Comparison of ENCODE assay signal across 8 cellular contexts in genomic region chr18:79951545-79952456, GRCh38. TPM values are rescaled to one million over a fixed set of nuclear protein-coding genes. Genes with fewer than 3 reads are reported as not detected.
DNase-seq lines count a peak whose midpoint lies in the region; ATAC-seq and TF ChIP-seq lines count a peak whose summit lies in the region.

Gene SLC66A2 (minus strand): TSS chr18:79951653. CDS start chr18:79950926, 727 bp downstream.

- POLR2A ChIA-PET in HEK293T (lab: Yijun Ruan, JAX) = interaction anchor here (0.6 to 1.7 kb wide), 3 partner anchors 10 to 75 kb away, joined by 3 to 6 read pairs (median 3); partner anchors contain the start of gene HSBP1L1

- peak within 1 kb of the TSS; percentile 97 for H2AFZ ChIP-seq in hepatocyte

- ATAC-seq in HG03378 (IDR thresholded peaks at IDR 0.05; ENCODE audit: unreplicated experiment) = no peak

- intact Hi-C loops in ascending aorta (cut with DNase I) = loop anchor here (1.0 to 10.0 kb wide), 6 partner anchors 36 to 887 kb away; partner anchors contain the start of genes ADNP2, ATP9B, RBFA and TXNL4A

- H3K4me1 ChIP-seq in ascending aorta (peaks cover 11 to 20% of the 10 kb centered on the region in 2 donors), hepatocyte (ENCODE audit: insufficient read depth) (peaks cover 28% of the 10 kb centered on the region)

- no peaks in the 10 kb centered on the region for H3K9me2 ChIP-seq in hepatocyte (replicated peaks; ENCODE audit: insufficient read depth)

- H3K4me3 ChIP-seq in ascending aorta = peak within 1 kb of the TSS; percentile 98 to 100
- H3K4me3 ChIP-seq in hepatocyte = peak within 1 kb of the TSS; percentile 96
- peak within 1 kb of the TSS; percentile 63 for H3K4me3 ChIP-seq in retinal pigment epithelial cell (ENCODE audit: low read length)

- H3K27me3 ChIP-seq in ascending aorta = no peaks in the 10 kb centered on the region
- no peaks in the 10 kb centered on the region for H3K27me3 ChIP-seq in hepatocyte

- TF ChIP-seq CTCF in GM10266 (IDR thresholded peaks at IDR 0.05; ENCODE audit: control insufficient read depth, insufficient read depth, low read depth, missing control alignments) (no peak), ascending aorta (IDR thresholded peaks at IDR 0.05) (peak in 1 of 3 experiments; percentile 4), hepatocyte (IDR thresholded peaks at IDR 0.05; ENCODE audit: poor library complexity) (no peak), retinal pigment epithelial cell (conservative IDR thresholded peaks at IDR 0.05; ENCODE audit: low read depth, low read length) (no peak)

- H3K9me3 ChIP-seq in ascending aorta (no peaks in the 10 kb centered on the region), hepatocyte (ENCODE audit: low read depth) (no peaks in the 10 kb centered on the region)

- WGBS in hepatocyte (ENCODE audit: low lambda C conversion rate, missing lambda C conversion rate) = 2% methylated on average over 71 of the region's 127 CpGs

- peaks cover 21% of the 10 kb centered on the region for H4K20me1 ChIP-seq in hepatocyte (ENCODE audit: insufficient read depth, poor library complexity, severe bottlenecking)

- H3K79me2 ChIP-seq in hepatocyte = peaks cover 43% of the 10 kb centered on the region

- H3K36me3 ChIP-seq in ascending aorta (no peaks in the 10 kb centered on the region), hepatocyte (replicated peaks; ENCODE audit: insufficient read depth, low read depth) (no peaks in the 10 kb centered on the region)

- DNase-seq in GM10266 (ENCODE audit: extremely low spot score) = peak; percentile 98
- peak; percentile 91 for DNase-seq in HEK293T (ENCODE audit: extremely low spot score)
- peak; percentile 86 for DNase-seq in NCI-H1092 (lab: John Stamatoyannopoulos, UW)
- DNase-seq in T-helper 22 cell (ENCODE audit: low read depth) = peak; percentile 85
- DNase-seq in ascending aorta (ENCODE audit: low spot score in 2 of 2) = peak; percentile 68 to 95
- DNase-seq in hepatocyte (ENCODE audit: low spot score) = peak; percentile 96
- DNase-seq in retinal pigment epithelial cell (ENCODE audit: low read depth) = no peak

- H3K27ac ChIP-seq in ascending aorta = peak within 1 kb of the TSS; percentile 68 to 75
- H3K27ac ChIP-seq in hepatocyte = peak within 1 kb of the TSS; percentile 48

- H3K4me2 ChIP-seq in hepatocyte = peak within 1 kb of the TSS; percentile 100

- CTCF ChIA-PET in HEK293T (lab: Yijun Ruan, JAX) = no interaction called here

TF ChIP-seq in HEK293T, 16 proteins besides CTCF, POLR2A, EP300 and RAD21:
- TF ChIP-seq L3MBTL2 (conservative IDR thresholded peaks at IDR 0.05) = peak; percentile 47
- no peak for TF ChIP-seq CTBP1 (IDR thresholded peaks at IDR 0.05; ENCODE audit: borderline replicate concordance)

RNA-seq across cellular contexts. Expression of gene SLC66A2, which starts in this region (rescaled TPM):
- 52.9 TPM for total RNA-seq in ascending aorta
- 23.4 and 31.1 TPM in 2 replicates for total RNA-seq in hepatocyte
- 36.5 and 36.9 TPM in 2 replicates for polyA plus RNA-seq in hepatocyte
